In the genomic region with DNA sequence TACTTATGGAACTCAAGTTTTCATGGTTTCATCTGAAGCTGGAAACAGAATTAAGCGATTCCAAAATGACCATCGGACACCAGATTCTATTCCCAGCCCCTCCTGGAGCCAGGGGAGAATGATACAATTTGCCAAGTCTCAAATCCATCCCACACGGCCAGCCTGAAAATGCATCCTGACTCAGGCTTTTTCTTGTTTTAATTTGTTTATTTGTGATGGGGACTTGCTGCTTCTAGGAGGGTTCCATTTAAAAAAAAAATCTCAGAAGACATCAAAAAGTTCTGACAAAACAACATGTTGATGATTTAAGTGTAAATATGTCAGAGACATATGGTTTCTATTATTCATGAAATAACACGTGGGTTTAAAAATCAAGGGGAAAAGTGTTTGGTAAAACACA, we compare ENCODE assay signal across 17 cellular contexts.
"Had no signal": no experiment of that assay in that cellular context is flagged by ENCODE, and none has a peak within 500 bp of the region (broad histone marks: within the 10 kb centered on the region; RNA-seq: fewer than 3 reads in every experiment).

No MANE protein-coding gene starts in this region.

- H3K9ac ChIP-seq: parathyroid adenoma had no signal

- H3K27me3 ChIP-seq: esophagus squamous epithelium, gastroesophageal sphincter, right lobe of liver, testis, transverse colon had no signal

- H3K9me3 ChIP-seq: esophagus squamous epithelium, gastroesophageal sphincter, prostate gland, right lobe of liver, testis, transverse colon had no signal

- ATAC-seq: effector memory CD8-positive, alpha-beta T cell; gastroesophageal sphincter; naive thymus-derived CD8-positive, alpha-beta T cell; right lobe of liver; stimulated activated memory B cell treated with anti-CD40 and anti-IgM and Interleukin-4, amounts not matched to agents 10 μg/mL and 1 μg/mL and 100 μg/mL, for 72 hours had no signal

- H3K36me3 ChIP-seq: esophagus squamous epithelium, gastroesophageal sphincter, prostate gland, right lobe of liver, transverse colon had no signal

- DNase-seq: cerebellar nuclear complex; effector memory CD8-positive, alpha-beta T cell; esophagus squamous epithelium; glutamatergic neuron; immature natural killer cell; naive thymus-derived CD8-positive, alpha-beta T cell; occipital lobe; retina; right lobe of liver; stimulated activated CD4-positive, alpha-beta T cell treated with anti-CD3 and anti-CD28 coated beads, Interleukin-4, amount 100 ng/mL, for 1 hour; stimulated activated CD8-positive, alpha-beta memory T cell treated with anti-CD3 and anti-CD28 coated beads, Interleukin-4, amount 100 ng/mL, for 48 hours; testis; transverse colon had no signal

- H3K27ac ChIP-seq: esophagus squamous epithelium, gastroesophageal sphincter, parathyroid adenoma, prostate gland, right lobe of liver, testis, transverse colon had no signal

- H3K4me1 ChIP-seq: esophagus squamous epithelium, gastroesophageal sphincter, parathyroid adenoma, prostate gland, right lobe of liver, testis, transverse colon had no signal

- H2AFZ ChIP-seq: parathyroid adenoma had no signal

- H3K4me3 ChIP-seq: esophagus squamous epithelium, gastroesophageal sphincter, prostate gland, right lobe of liver, testis, transverse colon had no signal
